39 cellular contexts compared by ENCODE assay signal in genomic region chr16:74737521-74737920, GRCh38. TPM values are rescaled to one million over a fixed set of nuclear protein-coding genes. Genes with fewer than 3 reads are reported as not detected.
DNase-seq lines count a peak whose midpoint lies in the region; ATAC-seq, FAIRE-seq and TF ChIP-seq lines count a peak whose summit lies in the region.
"Had no signal": no experiment of that assay in that cellular context is flagged by ENCODE, and none has a peak within 500 bp of the region (broad histone marks: within the 10 kb centered on the region; RNA-seq: fewer than 3 reads in every experiment).

No MANE protein-coding gene starts in this region.

- no peak overlapping the region for H3K18ac ChIP-seq in IMR-90 (ENCODE audit: low read depth, low read length)

- H3K27me3 ChIP-seq in BLaER1 (no peaks in the 10 kb centered on the region), IMR-90 (ENCODE audit: control insufficient read depth, insufficient read depth, low read length) (peaks cover 3% of the 10 kb centered on the region; the same call in 1 of the 2 replicates), mucosa of stomach (ENCODE audit: control insufficient read depth, insufficient read depth, low read length) (no peaks in the 10 kb centered on the region)
- H3K27me3 ChIP-seq: ascending aorta, BE2C, cardiac muscle cell, pancreas, Peyer's patch, uterus had no signal

- no peak overlapping the region for H4K8ac ChIP-seq in IMR-90 (ENCODE audit: low read depth in 2 of 2, low read length in 2 of 2)

- H3K27ac Mint-ChIP-seq in chondrocyte (ENCODE audit: unreplicated experiment): no peak overlapping the region
- H3K27ac Mint-ChIP-seq: activated CD4-positive, alpha-beta T cell treated with anti-CD3 and anti-CD28 coated beads for 36 hours; activated CD8-positive, alpha-beta T cell treated with anti-CD3 and anti-CD28 coated beads for 36 hours; activated naive CD8-positive, alpha-beta T cell; activated T-helper 2 cell treated with anti-CD3 and anti-CD28 coated beads, Interferon-gamma antibody, Interleukin-2, Interleukin-4, amounts not matched to agents 10 μg/mL and 5 μg/mL and 100 μg/mL, durations not matched to agents 14 hours and 24 hours and 36 hours; dendritic cell treated with granulocyte-macrophage colony-stimulating factor and Interleukin-4, amounts not matched to agents 40 ng/mL and 50 ng/mL, for 4 days had no signal

- FAIRE-seq in kidney (lab: Jason Lieb, UNC): no peak
- FAIRE-seq: endometrium, GM12891, HepG2, pancreas had no signal

- H3K9me3 ChIP-seq in BLaER1 (no peaks in the 10 kb centered on the region), IMR-90 (ENCODE audit: control insufficient read depth, insufficient read depth, low read length) (no peaks in the 10 kb centered on the region), mucosa of stomach (ENCODE audit: control insufficient read depth, low read length) (no peaks in the 10 kb centered on the region), kidney (ENCODE audit: control insufficient read depth in 1 of 2, low read length in 2 of 2) (no peaks in the 10 kb centered on the region)
- H3K9me3 ChIP-seq: ascending aorta, BE2C, esophagus squamous epithelium, HAP-1, heart right ventricle, pancreas, Peyer's patch, uterus had no signal

- H3K36me3 ChIP-seq in BLaER1 (no peaks in the 10 kb centered on the region), IMR-90 (ENCODE audit: control insufficient read depth, insufficient read depth, low read length) (no peaks in the 10 kb centered on the region), mucosa of stomach (ENCODE audit: control insufficient read depth, insufficient read depth, low read length) (peaks cover 16% of the 10 kb centered on the region), kidney (ENCODE audit: control insufficient read depth in 1 of 2, insufficient read depth in 2 of 2, low read length in 2 of 2) (no peaks in the 10 kb centered on the region)
- H3K36me3 ChIP-seq: ascending aorta, BE2C, cardiac muscle cell, esophagus squamous epithelium, HAP-1, heart right ventricle, pancreas, Peyer's patch, uterus had no signal

- no peak for TF ChIP-seq POLR2A in IMR-90 (IDR thresholded peaks at IDR 0.05; ENCODE audit: low read depth, low read length)

- H3K27ac ChIP-seq in BLaER1 (peak overlapping the region; percentile 9; the same call in 1 of the 2 replicates), IMR-90 (ENCODE audit: insufficient read depth, low read length) (no peak overlapping the region), kidney (ENCODE audit: low read depth in 2 of 2, low read length in 2 of 2) (no peak overlapping the region)
- H3K27ac ChIP-seq: ascending aorta, cardiac muscle cell, heart right ventricle, pancreas, uterus had no signal

- no peak for DNase-seq in IMR-90
- peak; percentile 57 for DNase-seq in chondrocyte (ENCODE audit: low spot score)
- DNase-seq in NCI-H2171 treated with DMSO at 0.1 percent for 48 hours (lab: John Stamatoyannopoulos, UW): no peak
- DNase-seq in NCI-H748 treated with DMSO at 0.1 percent for 48 hours (lab: John Stamatoyannopoulos, UW): no peak
- no peak for DNase-seq in kidney
- DNase-seq in activated CD8-positive, alpha-beta memory T cell treated with anti-CD3 and anti-CD28 coated beads, Interleukin-2, amount 50 U/mL, for 4 hours: no peak
- DNase-seq: ACHN; activated CD4-positive, alpha-beta T cell treated with anti-CD3 and anti-CD28 coated beads for 36 hours; activated CD8-positive, alpha-beta T cell treated with anti-CD3 and anti-CD28 coated beads for 36 hours; BE2C; DMS53; esophagus squamous epithelium; foreskin melanocyte; heart right ventricle; Kasumi-1; left colon; NCI-H1417 treated with DMSO at 0.1 percent for 48 hours; NCI-H2081; NCI-H345; SIG-M5; stimulated activated naive CD4-positive, alpha-beta T cell; T-helper 9 cell; uterus had no signal

- intact Hi-C loops in IMR-90 (cut with micrococcal nuclease): no loop called here
- intact Hi-C loops in kidney (cut with DNase I): no loop called here

- ATAC-seq in IMR-90 (ENCODE audit: low read depth): no peak
- ATAC-seq: activated CD4-positive, alpha-beta T cell treated with anti-CD3 and anti-CD28 coated beads for 36 hours; activated CD8-positive, alpha-beta T cell treated with anti-CD3 and anti-CD28 coated beads for 36 hours; heart right ventricle had no signal

- peak overlapping the region; percentile 60; the same call in 1 of the 2 replicates for H2AK5ac ChIP-seq in IMR-90 (ENCODE audit: low read depth, low read length)

- H2BK15ac ChIP-seq in IMR-90 (ENCODE audit: low read depth, low read length): no peak overlapping the region

- H3K23ac ChIP-seq in IMR-90 (ENCODE audit: low read depth, low read length): no peak overlapping the region

- no peak overlapping the region for H3K56ac ChIP-seq in IMR-90 (ENCODE audit: extremely low read depth, insufficient read depth, low read length)

- H3K4me1 Mint-ChIP-seq in chondrocyte (ENCODE audit: low read depth): peaks cover 27% of the 10 kb centered on the region
- H3K4me1 Mint-ChIP-seq: activated CD4-positive, alpha-beta T cell treated with anti-CD3 and anti-CD28 coated beads for 36 hours had no signal

- no peak overlapping the region for H2AFZ ChIP-seq in IMR-90 (replicated peaks; ENCODE audit: low read length, poor library complexity)

- H3K79me1 ChIP-seq in IMR-90 (ENCODE audit: low read depth in 1 of 2, low read length in 2 of 2): no peaks in the 10 kb centered on the region

- no peak overlapping the region for H3K9ac ChIP-seq in BLaER1
- H3K9ac ChIP-seq in IMR-90 (ENCODE audit: low read depth, low read length): no peak overlapping the region
- H3K9ac ChIP-seq in mucosa of stomach (ENCODE audit: low read length): peak overlapping the region; percentile 66
- no peak overlapping the region for H3K9ac ChIP-seq in kidney (ENCODE audit: low read length in 2 of 2)

- no peak overlapping the region for H4K5ac ChIP-seq in IMR-90 (ENCODE audit: low read depth, low read length)

- no peak for TF ChIP-seq RAD21 in IMR-90 (IDR thresholded peaks at IDR 0.05; ENCODE audit: low read length)

- H3K4me3 ChIP-seq in BLaER1 (no peak overlapping the region), IMR-90 (ENCODE audit: insufficient read depth, low read depth, low read length) (no peak overlapping the region), mucosa of stomach (ENCODE audit: low read length) (no peak overlapping the region), kidney (ENCODE audit: low read length in 2 of 2) (no peak overlapping the region)
- H3K4me3 ChIP-seq: ascending aorta, cardiac muscle cell, esophagus squamous epithelium, HAP-1, heart right ventricle, pancreas, Peyer's patch, uterus had no signal

- WGBS in IMR-90 (ENCODE audit: extremely low coverage in 2 of 2, insufficient read length in 1 of 2), 2 experiments: 67% methylated on average over 1 of the region's 6 CpGs; no CpG with 5 or more reads in 1 of the 2 experiments

- H2AK9ac ChIP-seq in IMR-90 (replicated peaks; ENCODE audit: low read depth, low read length, poor library complexity): peak overlapping the region; percentile 51

- no peak overlapping the region for H2BK5ac ChIP-seq in IMR-90 (ENCODE audit: low read depth, low read length, poor library complexity, severe bottlenecking)

- no peaks in the 10 kb centered on the region for H3K27me3 Mint-ChIP-seq in chondrocyte (ENCODE audit: low read depth)
- H3K27me3 Mint-ChIP-seq: activated CD8-positive, alpha-beta T cell treated with anti-CD3 and anti-CD28 coated beads for 36 hours; activated naive CD8-positive, alpha-beta T cell had no signal

- no peak overlapping the region for H4K91ac ChIP-seq in IMR-90 (ENCODE audit: insufficient read depth, low read depth, low read length)

- H3K4me3 Mint-ChIP-seq in chondrocyte (ENCODE audit: unreplicated experiment): no peak overlapping the region
- H3K4me3 Mint-ChIP-seq: activated CD4-positive, alpha-beta T cell treated with anti-CD3 and anti-CD28 coated beads for 36 hours; activated CD8-positive, alpha-beta T cell treated with anti-CD3 and anti-CD28 coated beads for 36 hours; activated naive CD8-positive, alpha-beta T cell; dendritic cell treated with granulocyte-macrophage colony-stimulating factor and Interleukin-4, amounts not matched to agents 40 ng/mL and 50 ng/mL, for 4 days had no signal

- no peak overlapping the region for H3K4ac ChIP-seq in IMR-90 (ENCODE audit: low read depth, low read length)

- peaks cover 3% of the 10 kb centered on the region; the same call in 1 of the 2 replicates for H3K9me1 ChIP-seq in IMR-90 (ENCODE audit: insufficient read depth, low read length)

- no peak overlapping the region for H2BK20ac ChIP-seq in IMR-90 (ENCODE audit: low read depth, low read length)

- peaks cover 28% of the 10 kb centered on the region for H3K4me1 ChIP-seq in BLaER1
- H3K4me1 ChIP-seq in IMR-90 (ENCODE audit: control insufficient read depth, insufficient read depth, low read length): peaks cover 17% of the 10 kb centered on the region
- peaks cover 56% of the 10 kb centered on the region for H3K4me1 ChIP-seq in mucosa of stomach (ENCODE audit: control insufficient read depth, insufficient read depth, low read length)
- H3K4me1 ChIP-seq in kidney (ENCODE audit: control insufficient read depth in 1 of 2, insufficient read depth in 1 of 2, low read depth in 1 of 2, low read length in 2 of 2): peaks cover 0 to 6% of the 10 kb centered on the region in 2 donors
- H3K4me1 ChIP-seq: ascending aorta, BE2C, HAP-1, uterus had no signal

- BruUV-seq in IMR-90 (replicated peaks; lab: Mats Ljungman, UMichigan): no TSS peak

- H3K36me3 Mint-ChIP-seq in chondrocyte (ENCODE audit: low read depth): no peaks in the 10 kb centered on the region
- H3K36me3 Mint-ChIP-seq: activated naive CD8-positive, alpha-beta T cell had no signal

- no peaks in the 10 kb centered on the region for H3K9me3 Mint-ChIP-seq in chondrocyte (ENCODE audit: low read depth)
- H3K9me3 Mint-ChIP-seq: activated CD8-positive, alpha-beta T cell treated with anti-CD3 and anti-CD28 coated beads for 36 hours; activated T-helper 2 cell treated with anti-CD3 and anti-CD28 coated beads, Interferon-gamma antibody, Interleukin-2, Interleukin-4, amounts not matched to agents 10 μg/mL and 5 μg/mL and 100 μg/mL, durations not matched to agents 14 hours and 24 hours and 36 hours; dendritic cell treated with granulocyte-macrophage colony-stimulating factor and Interleukin-4, amounts not matched to agents 40 ng/mL and 50 ng/mL, for 4 days had no signal

- no peak overlapping the region for H2BK120ac ChIP-seq in IMR-90 (ENCODE audit: low read depth, low read length)

- dilution Hi-C loops in IMR-90 (cut with HindIII; ENCODE audit: low sequenced_read_pairs, unreplicated experiment): no loop called here

- no peak overlapping the region for H3K14ac ChIP-seq in IMR-90 (replicated peaks; ENCODE audit: low read depth, low read length)

- TF ChIP-seq CTCF in IMR-90 (conservative IDR thresholded peaks at IDR 0.05; ENCODE audit: low read depth, low read length) (no peak), chondrocyte (IDR thresholded peaks at IDR 0.05) (no peak), kidney (IDR thresholded peaks at IDR 0.05; ENCODE audit: borderline replicate concordance, extremely low read depth, insufficient read depth) (no peak)

- CTCF ChIA-PET in IMR-90 (lab: Yijun Ruan, JAX): interaction anchor here (1.3 to 1.4 kb wide), 2 partner anchors 12 to 126 kb away, joined by 5 to 6 read pairs; no protein-coding TSS in a partner anchor

- peak overlapping the region; percentile 63 for H3K4me2 ChIP-seq in BLaER1
- no peak overlapping the region for H3K4me2 ChIP-seq in IMR-90 (ENCODE audit: low read depth, low read length)

- H4K20me1 ChIP-seq in BLaER1 (no peaks in the 10 kb centered on the region), IMR-90 (ENCODE audit: insufficient read depth, low read length) (no peaks in the 10 kb centered on the region)

- in situ Hi-C loops in IMR-90 (cut with MboI; ENCODE audit: low sequenced_read_pairs): no loop called here

- POLR2A ChIA-PET in IMR-90 (lab: Charles Lee; ENCODE audit: unreplicated experiment): no interaction called here

RNA-seq across cellular contexts. Expression of gene MLKL, which starts 36.9 kb away (rescaled TPM):
- 4.2 and 4.5 TPM in 2 replicates for total RNA-seq in IMR-90 (2012; rRNA removed)
- polyA plus RNA-seq in IMR-90 (2012; rRNA removed): 3.6 and 3.7 TPM in 2 replicates
- 1.2 and 1.6 TPM in 2 replicates for polyA plus RNA-seq in IMR-90 (2012; cell fraction: cytosol; rRNA removed)
- 3.8 and 14.0 TPM in 2 replicates for polyA plus RNA-seq in IMR-90 (2012; cell fraction: nucleus; rRNA removed; ENCODE audit: low replicate concordance)
- 2.7 to 3.4 TPM in 2 of 3 replicates, not detected in the other for total RNA-seq in chondrocyte
- total RNA-seq in kidney: 19.4 TPM
- 7.3 TPM for polyA plus RNA-seq in kidney (ENCODE audit: insufficient read depth, low read depth, low replicate concordance)
- polyA plus RNA-seq: cardiac muscle cell, neural cell had no signal

RNA-seq across cellular contexts. Expression of gene FA2H, which starts 37.1 kb away (rescaled TPM):
- total RNA-seq in IMR-90 (2012; rRNA removed): not detected in 2 replicates
- polyA plus RNA-seq in IMR-90 (2012; rRNA removed): not detected in 2 replicates
- polyA plus RNA-seq in IMR-90 (2012; cell fraction: cytosol; rRNA removed): 0.01 TPM in 1 of 2 replicates, not detected in the other
- 0.02 TPM in 1 of 2 replicates, not detected in the other for polyA plus RNA-seq in IMR-90 (2012; cell fraction: nucleus; rRNA removed; ENCODE audit: low replicate concordance)
- not detected in 3 replicates for total RNA-seq in chondrocyte
- total RNA-seq in kidney: 4.2 TPM
- polyA plus RNA-seq in kidney (ENCODE audit: insufficient read depth, low read depth, low replicate concordance): 10.3 TPM
- total RNA-seq: activated CD4-positive, alpha-beta T cell treated with anti-CD3 and anti-CD28 coated beads for 36 hours; activated CD8-positive, alpha-beta T cell treated with anti-CD3 and anti-CD28 coated beads for 36 hours; activated T-helper 2 cell treated with anti-CD3 and anti-CD28 coated beads, Interferon-gamma antibody, Interleukin-2, Interleukin-4, amounts not matched to agents 10 μg/mL and 5 μg/mL and 100 μg/mL, durations not matched to agents 14 hours and 24 hours and 36 hours; ascending aorta; HepG2; lung microvascular endothelial cell; skeletal muscle tissue; uterus had no signal
- polyA plus RNA-seq: neural cell had no signal
